ENCODE assay signal across 17 cellular contexts in genomic region chr3:134956844-134957243, GRCh38.
DNase-seq lines count a peak whose midpoint lies in the region; ATAC-seq lines count a peak whose summit lies in the region.
"Had no signal": no experiment of that assay in that cellular context is flagged by ENCODE, and none has a peak within 500 bp of the region (broad histone marks: within the 10 kb centered on the region; RNA-seq: fewer than 3 reads in every experiment).

No MANE protein-coding gene starts in this region.

- H2AK5ac ChIP-seq in trophoblast cell (ENCODE audit: low read length), result no peak overlapping the region

- H3K79me1 ChIP-seq in trophoblast cell (ENCODE audit: low read length), result no peaks in the 10 kb centered on the region

- H3K18ac ChIP-seq in trophoblast cell (ENCODE audit: low read length), result no peak overlapping the region

- H3K27ac ChIP-seq in Karpas-422 (ENCODE audit: low read length) (peak overlapping the region; percentile 95), substantia nigra (ENCODE audit: low read depth, low read length, poor library complexity, severe bottlenecking) (no peak overlapping the region), trophoblast cell (ENCODE audit: low read depth, low read length) (no peak overlapping the region)
- H3K27ac ChIP-seq: Peyer's patch had no signal

- no peak overlapping the region for H3K14ac ChIP-seq in trophoblast cell (ENCODE audit: low read length)

- H4K91ac ChIP-seq in trophoblast cell (ENCODE audit: low read depth, low read length), result no peak overlapping the region

- H3K9ac ChIP-seq in Karpas-422 (ENCODE audit: low read length) (peak overlapping the region; percentile 49), trophoblast cell (ENCODE audit: low read length) (no peak overlapping the region)

- H3K9me2 ChIP-seq in Karpas-422 (replicated peaks; ENCODE audit: insufficient read depth, low read length), result no peaks in the 10 kb centered on the region

- H3K4me2 ChIP-seq in Karpas-422 (ENCODE audit: low read depth, low read length, poor library complexity, severe bottlenecking) (peak overlapping the region; percentile 54), trophoblast cell (ENCODE audit: low read length) (no peak overlapping the region)

- H3K4me3 ChIP-seq in Karpas-422 (ENCODE audit: low read length) (0 out of 2 replicates have a peak overlapping the region, but pooled peaks have one; percentile 14), trophoblast cell (ENCODE audit: low read depth, low read length) (no peak overlapping the region)
- H3K4me3 ChIP-seq: Peyer's patch had no signal

- H2BK12ac ChIP-seq in trophoblast cell (ENCODE audit: low read length), result no peak overlapping the region

- peak; percentile 15 for ATAC-seq in GM18498 (IDR thresholded peaks at IDR 0.05; ENCODE audit: unreplicated experiment)
- peak; percentile 13 for ATAC-seq in GM19351 (IDR thresholded peaks at IDR 0.05; ENCODE audit: unreplicated experiment)
- ATAC-seq in HG02759 (IDR thresholded peaks at IDR 0.05; ENCODE audit: unreplicated experiment), result peak; percentile 14
- ATAC-seq in GM19467 (IDR thresholded peaks at IDR 0.05; ENCODE audit: unreplicated experiment), result no peak
- ATAC-seq: T-helper 17 cell had no signal

- H3K79me2 ChIP-seq in Karpas-422 (ENCODE audit: low read length), result no peaks in the 10 kb centered on the region
- H3K79me2 ChIP-seq in trophoblast cell (ENCODE audit: control insufficient read depth, insufficient read depth, low read length, poor library complexity), result no peaks in the 10 kb centered on the region

- H3K23ac ChIP-seq in trophoblast cell (ENCODE audit: low read length), result no peak overlapping the region

- no peaks in the 10 kb centered on the region for H3K9me3 ChIP-seq in Karpas-422 (ENCODE audit: low read length)
- peaks cover 2% of the 10 kb centered on the region for H3K9me3 ChIP-seq in trophoblast cell (ENCODE audit: insufficient read depth, low read depth, low read length)
- H3K9me3 ChIP-seq: BE2C, Peyer's patch had no signal

- H3K27me3 ChIP-seq in Karpas-422 (ENCODE audit: low read length), result no peaks in the 10 kb centered on the region
- H3K27me3 ChIP-seq in trophoblast cell (ENCODE audit: insufficient read depth, low read length), result no peaks in the 10 kb centered on the region
- H3K27me3 ChIP-seq: BE2C, Peyer's patch had no signal

- H4K8ac ChIP-seq in trophoblast cell (ENCODE audit: low read depth, low read length), result no peak overlapping the region

- H2AFZ ChIP-seq in Karpas-422 (ENCODE audit: low read length), result no peak overlapping the region
- no peak overlapping the region for H2AFZ ChIP-seq in trophoblast cell (ENCODE audit: insufficient read depth, low read length, poor library complexity)

- H4K12ac ChIP-seq in trophoblast cell (ENCODE audit: low read depth, low read length), result no peak overlapping the region

- peaks cover 75% of the 10 kb centered on the region for H3K4me1 ChIP-seq in Karpas-422 (ENCODE audit: low read length)
- H3K4me1 ChIP-seq in trophoblast cell (ENCODE audit: control insufficient read depth in 1 of 2, insufficient read depth in 2 of 2, low read length in 2 of 2), result no peaks in the 10 kb centered on the region
- H3K4me1 ChIP-seq: BE2C, Peyer's patch had no signal

- no peaks in the 10 kb centered on the region for H4K20me1 ChIP-seq in Karpas-422 (ENCODE audit: insufficient read depth, low read depth, low read length)

- no peak overlapping the region for H2BK5ac ChIP-seq in trophoblast cell (ENCODE audit: low read depth, low read length, poor library complexity)

- WGBS in trophoblast cell (ENCODE audit: extremely low coverage, insufficient coverage, insufficient read length), result no CpG with 5 or more reads among the region's 1 CpG

- H3K4ac ChIP-seq in trophoblast cell (ENCODE audit: low read depth, low read length), result no peak overlapping the region

- no peaks in the 10 kb centered on the region; the same call in 1 of the 2 replicates for H3K36me3 ChIP-seq in Karpas-422 (ENCODE audit: insufficient read depth, low read length)
- H3K36me3 ChIP-seq in trophoblast cell (ENCODE audit: control insufficient read depth in 1 of 2, insufficient read depth in 2 of 2, low read length in 2 of 2), result no peaks in the 10 kb centered on the region
- H3K36me3 ChIP-seq: BE2C, Peyer's patch had no signal

- no peak overlapping the region for H2BK120ac ChIP-seq in trophoblast cell (ENCODE audit: insufficient read depth, low read length, poor library complexity)

- DNase-seq in Karpas-422, result no peak
- no peak for DNase-seq in substantia nigra (lab: John Stamatoyannopoulos, UW)
- DNase-seq in Ammon's horn (ENCODE audit: low spot score), result no peak
- DNase-seq in trophoblast cell, result no peak
- DNase-seq: BE2C; CD4-positive, CD25-positive, alpha-beta regulatory T cell; COR-L47; DMS 273 treated with DMSO at 0.1 percent for 48 hours; H9; NCI-H1092 treated with DMSO at 0.1 percent for 48 hours; NCI-H2081; Peyer's patch; T-helper 17 cell had no signal
